In the genomic region with DNA sequence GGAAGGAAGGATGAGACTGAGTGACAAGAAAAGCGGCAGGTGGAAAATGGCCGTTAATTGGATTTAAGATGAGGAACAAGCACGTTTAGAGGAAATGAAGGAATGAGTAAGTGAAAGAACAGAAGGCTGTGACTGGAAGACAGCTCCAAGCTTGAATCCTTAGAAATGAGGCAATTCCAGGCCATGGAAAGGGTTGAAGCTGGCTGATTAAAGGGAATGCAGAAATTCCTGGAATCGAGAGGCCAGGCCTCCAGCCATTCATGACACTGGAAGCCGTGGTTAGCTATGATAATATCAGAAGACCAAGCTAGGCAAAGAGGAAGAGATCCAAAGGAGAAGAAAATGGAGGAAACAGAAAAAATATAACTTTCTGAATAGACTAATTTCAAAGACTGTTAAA, we compare ENCODE assay signal across 30 cellular contexts.
"Had no signal": no experiment of that assay in that cellular context is flagged by ENCODE, and none has a peak within 500 bp of the region (broad histone marks: within the 10 kb centered on the region; RNA-seq: fewer than 3 reads in every experiment).

No MANE protein-coding gene starts in this region.

- H3K4me3 ChIP-seq: breast epithelium, esophagus muscularis mucosa, gastrocnemius medialis, lung, ovary, smooth muscle cell, tibial nerve had no signal

- H3K4me1 ChIP-seq: breast epithelium had no signal

- DNase-seq: activated CD4-positive, alpha-beta T cell treated with anti-CD3 and anti-CD28 coated beads for 48 hours; activated CD4-positive, alpha-beta T cell treated with anti-CD3 and anti-CD28 coated beads, Interleukin-2, amount 50 U/mL, for 48 hours; activated CD8-positive, alpha-beta memory T cell treated with anti-CD3 and anti-CD28 coated beads for 24 hours; activated gamma-delta T cell; activated naive CD4-positive, alpha-beta T cell treated with anti-CD3 and anti-CD28 coated beads, Interleukin-2, amount 50 U/mL, for 16 hours; activated naive CD8-positive, alpha-beta T cell treated with anti-CD3 and anti-CD28 coated beads, Interleukin-2, amount 50 U/mL, for 24 hours; amygdala; endodermal cell; gastrocnemius medialis; head of caudate nucleus; hippocampal formation; nephron progenitor cell; ovary; stimulated activated CD4-positive, alpha-beta T cell treated with anti-CD3 and anti-CD28 coated beads, Interleukin-1b, Interleukin-23, amount 100 ng/mL, for 48 hours; stimulated activated naive CD4-positive, alpha-beta T cell; SW 1271; T-helper 9 cell; WERI-Rb-1 had no signal

- H3K9me3 Mint-ChIP-seq: activated naive CD8-positive, alpha-beta T cell treated with anti-CD3 and anti-CD28 coated beads, Interleukin-2, amount 50 U/mL, for 24 hours; central memory CD8-positive, alpha-beta T cell; dendritic cell treated with granulocyte-macrophage colony-stimulating factor and Interleukin-4, amounts not matched to agents 40 ng/mL and 50 ng/mL, for 4 days; T-helper 1 cell treated with Interleukin-12 subunit alpha and Interleukin-12 subunit beta and Interleukin-4 antibody, amounts not matched to agents 30 μg/mL and 1 μg/mL, for 36 hours had no signal

- H3K27ac ChIP-seq: breast epithelium, esophagus muscularis mucosa, gastrocnemius medialis, neutrophil, ovary, tibial nerve, WERI-Rb-1 had no signal

- H3K27me3 ChIP-seq: breast epithelium, esophagus muscularis mucosa, gastrocnemius medialis, neutrophil, ovary, tibial nerve had no signal

- H3K9me3 ChIP-seq: breast epithelium, esophagus muscularis mucosa, gastrocnemius medialis, neutrophil, ovary, tibial nerve had no signal

- H3K4me3 Mint-ChIP-seq: activated naive CD8-positive, alpha-beta T cell treated with anti-CD3 and anti-CD28 coated beads, Interleukin-2, amount 50 U/mL, for 24 hours; central memory CD8-positive, alpha-beta T cell; dendritic cell treated with granulocyte-macrophage colony-stimulating factor and Interleukin-4, amounts not matched to agents 40 ng/mL and 50 ng/mL, for 4 days; endodermal cell; nephron progenitor cell; T-helper 1 cell treated with Interleukin-12 subunit alpha and Interleukin-12 subunit beta and Interleukin-4 antibody, amounts not matched to agents 30 μg/mL and 1 μg/mL, for 36 hours had no signal

- H3K36me3 ChIP-seq: breast epithelium, esophagus muscularis mucosa, gastrocnemius medialis, neutrophil, ovary, tibial nerve, WERI-Rb-1 had no signal

- H3K27me3 Mint-ChIP-seq: activated naive CD8-positive, alpha-beta T cell treated with anti-CD3 and anti-CD28 coated beads, Interleukin-2, amount 50 U/mL, for 24 hours; central memory CD8-positive, alpha-beta T cell; dendritic cell treated with granulocyte-macrophage colony-stimulating factor and Interleukin-4, amounts not matched to agents 40 ng/mL and 50 ng/mL, for 4 days; progenitor cell of endocrine pancreas had no signal

- H3K27ac Mint-ChIP-seq: activated naive CD8-positive, alpha-beta T cell treated with anti-CD3 and anti-CD28 coated beads, Interleukin-2, amount 50 U/mL, for 24 hours; dendritic cell treated with granulocyte-macrophage colony-stimulating factor and Interleukin-4, amounts not matched to agents 40 ng/mL and 50 ng/mL, for 4 days; endodermal cell; nephron progenitor cell; progenitor cell of endocrine pancreas; T-helper 1 cell treated with Interleukin-12 subunit alpha and Interleukin-12 subunit beta and Interleukin-4 antibody, amounts not matched to agents 30 μg/mL and 1 μg/mL, for 36 hours had no signal

- ATAC-seq: activated CD4-positive, CD25-positive, alpha-beta regulatory T cell treated with anti-CD3 and anti-CD28 coated beads, Interleukin-2, amount 50 U/mL, for 24 hours; activated naive CD8-positive, alpha-beta T cell treated with anti-CD3 and anti-CD28 coated beads, Interleukin-2, amount 50 U/mL, for 24 hours; gastrocnemius medialis; left lobe of liver had no signal
